Comparison of ENCODE assay signal across 1 cellular context in the genomic region with DNA sequence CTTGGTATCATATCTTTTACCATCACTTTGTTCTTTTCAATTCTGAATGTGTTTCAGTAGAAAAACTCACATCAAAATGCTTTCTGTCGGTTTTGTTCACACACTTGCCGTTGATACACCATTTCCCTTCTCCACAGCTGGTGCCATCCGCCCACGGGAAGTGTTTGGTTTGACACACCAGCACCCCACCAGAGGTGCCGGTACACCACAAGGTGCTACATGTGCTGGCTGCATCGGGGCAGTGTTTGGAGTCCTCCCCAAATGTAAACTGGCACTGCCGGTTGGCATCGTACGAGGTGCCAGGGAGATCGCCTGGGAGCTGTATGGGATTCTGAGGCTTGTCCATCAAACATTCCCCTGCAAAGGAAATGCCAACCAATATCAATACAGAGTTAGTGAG.
TF ChIP-seq lines count a peak whose summit lies in the region.

No MANE protein-coding gene starts in this region.

TF ChIP-seq in SK-N-SH, 30 proteins besides CTCF, POLR2A, EP300 and RAD21 (continued from another document):
- TF ChIP-seq, protein P1, sequence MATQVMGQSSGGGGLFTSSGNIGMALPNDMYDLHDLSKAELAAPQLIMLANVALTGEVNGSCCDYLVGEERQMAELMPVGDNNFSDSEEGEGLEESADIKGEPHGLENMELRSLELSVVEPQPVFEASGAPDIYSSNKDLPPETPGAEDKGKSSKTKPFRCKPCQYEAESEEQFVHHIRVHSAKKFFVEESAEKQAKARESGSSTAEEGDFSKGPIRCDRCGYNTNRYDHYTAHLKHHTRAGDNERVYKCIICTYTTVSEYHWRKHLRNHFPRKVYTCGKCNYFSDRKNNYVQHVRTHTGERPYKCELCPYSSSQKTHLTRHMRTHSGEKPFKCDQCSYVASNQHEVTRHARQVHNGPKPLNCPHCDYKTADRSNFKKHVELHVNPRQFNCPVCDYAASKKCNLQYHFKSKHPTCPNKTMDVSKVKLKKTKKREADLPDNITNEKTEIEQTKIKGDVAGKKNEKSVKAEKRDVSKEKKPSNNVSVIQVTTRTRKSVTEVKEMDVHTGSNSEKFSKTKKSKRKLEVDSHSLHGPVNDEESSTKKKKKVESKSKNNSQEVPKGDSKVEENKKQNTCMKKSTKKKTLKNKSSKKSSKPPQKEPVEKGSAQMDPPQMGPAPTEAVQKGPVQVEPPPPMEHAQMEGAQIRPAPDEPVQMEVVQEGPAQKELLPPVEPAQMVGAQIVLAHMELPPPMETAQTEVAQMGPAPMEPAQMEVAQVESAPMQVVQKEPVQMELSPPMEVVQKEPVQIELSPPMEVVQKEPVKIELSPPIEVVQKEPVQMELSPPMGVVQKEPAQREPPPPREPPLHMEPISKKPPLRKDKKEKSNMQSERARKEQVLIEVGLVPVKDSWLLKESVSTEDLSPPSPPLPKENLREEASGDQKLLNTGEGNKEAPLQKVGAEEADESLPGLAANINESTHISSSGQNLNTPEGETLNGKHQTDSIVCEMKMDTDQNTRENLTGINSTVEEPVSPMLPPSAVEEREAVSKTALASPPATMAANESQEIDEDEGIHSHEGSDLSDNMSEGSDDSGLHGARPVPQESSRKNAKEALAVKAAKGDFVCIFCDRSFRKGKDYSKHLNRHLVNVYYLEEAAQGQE (IDR thresholded peaks at IDR 0.05; ENCODE audit: low read depth, low read length), result no peak
- TF ChIP-seq FOXJ3 (CRISPR knock-in tag; IDR thresholded peaks at IDR 0.05), result no peak
- TF ChIP-seq RXRA (IDR thresholded peaks at IDR 0.05; ENCODE audit: borderline replicate concordance, low read depth), result no peak
- no peak for TF ChIP-seq NFIC (IDR thresholded peaks at IDR 0.05; ENCODE audit: borderline replicate concordance)
- TF ChIP-seq, protein P2, sequence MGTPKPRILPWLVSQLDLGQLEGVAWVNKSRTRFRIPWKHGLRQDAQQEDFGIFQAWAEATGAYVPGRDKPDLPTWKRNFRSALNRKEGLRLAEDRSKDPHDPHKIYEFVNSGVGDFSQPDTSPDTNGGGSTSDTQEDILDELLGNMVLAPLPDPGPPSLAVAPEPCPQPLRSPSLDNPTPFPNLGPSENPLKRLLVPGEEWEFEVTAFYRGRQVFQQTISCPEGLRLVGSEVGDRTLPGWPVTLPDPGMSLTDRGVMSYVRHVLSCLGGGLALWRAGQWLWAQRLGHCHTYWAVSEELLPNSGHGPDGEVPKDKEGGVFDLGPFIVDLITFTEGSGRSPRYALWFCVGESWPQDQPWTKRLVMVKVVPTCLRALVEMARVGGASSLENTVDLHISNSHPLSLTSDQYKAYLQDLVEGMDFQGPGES (IDR thresholded peaks at IDR 0.05; ENCODE audit: low read depth, low read length), result no peak
- no peak for TF ChIP-seq NRF1 (IDR thresholded peaks at IDR 0.05; ENCODE audit: low read depth, low read length)
- TF ChIP-seq RFX5 (IDR thresholded peaks at IDR 0.05; ENCODE audit: low read length), result no peak
- no peak for TF ChIP-seq POLR2AphosphoS5 (IDR thresholded peaks at IDR 0.05; ENCODE audit: low read depth, low read length)
- TF ChIP-seq ELF1 (IDR thresholded peaks at IDR 0.05), result no peak
- TF ChIP-seq RCOR1 (IDR thresholded peaks at IDR 0.05; ENCODE audit: low read length), result no peak
- TF ChIP-seq SMC3 (IDR thresholded peaks at IDR 0.05; ENCODE audit: low read depth, low read length), result no peak
- TF ChIP-seq SIN3A (IDR thresholded peaks at IDR 0.05; ENCODE audit: borderline replicate concordance, low read depth, low read length), result no peak
